19 cellular contexts compared by ENCODE assay signal in the genomic region with DNA sequence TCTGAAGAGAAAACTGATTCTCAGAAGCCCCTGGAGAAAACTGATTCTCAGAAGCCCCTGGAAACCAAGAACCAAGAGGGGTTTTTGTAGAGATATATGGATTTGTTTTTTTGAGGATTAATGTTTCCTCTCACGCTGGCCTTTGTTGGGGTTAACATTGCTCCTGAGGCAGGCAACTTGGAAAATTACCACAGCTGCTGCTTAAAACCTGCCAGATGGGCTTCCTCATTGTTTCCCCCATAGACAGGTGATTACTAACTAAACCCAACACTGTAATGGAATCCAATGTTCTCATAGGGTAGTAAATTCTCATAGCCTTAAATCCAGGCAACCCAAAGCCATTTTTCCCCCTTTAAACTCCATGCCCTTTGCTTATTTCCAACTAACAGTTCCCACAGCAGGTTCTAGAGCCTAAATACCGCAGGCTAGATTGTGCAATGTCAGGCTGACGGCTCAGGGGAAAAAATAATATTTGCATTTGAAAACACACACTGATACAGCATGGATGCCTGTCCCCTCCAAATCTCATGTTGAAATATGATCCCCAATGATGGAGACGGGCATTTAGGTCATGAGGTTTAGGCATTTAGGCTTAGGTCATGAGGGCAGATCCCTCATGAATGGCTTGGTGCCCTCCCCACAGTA.
"Had no signal": no experiment of that assay in that cellular context is flagged by ENCODE, and none has a peak within 500 bp of the region (broad histone marks: within the 10 kb centered on the region; RNA-seq: fewer than 3 reads in every experiment).

No MANE protein-coding gene starts in this region.

- H3K4me3 ChIP-seq: body of pancreas, cardiac muscle cell, thoracic aorta, vagina had no signal

- DNase-seq: activated B cell treated with CpG ODN at 0.5 μM for 24 hours; activated CD4-positive, alpha-beta memory T cell treated with anti-CD3 and anti-CD28 coated beads for 36 hours; activated CD4-positive, alpha-beta T cell treated with anti-CD3 and anti-CD28 coated beads for 4 hours; activated effector memory CD4-positive, alpha-beta T cell treated with Interleukin-2 at 50 U/mL for 16 hours; activated T-cell treated with anti-CD3 and anti-CD28 coated beads, Interleukin-2, amount 50 U/mL, for 72 hours; anterior cingulate cortex; body of pancreas; dermis blood vessel endothelial cell; effector memory CD4-positive, alpha-beta T cell; foreskin melanocyte; hippocampal formation; naive thymus-derived CD4-positive, alpha-beta T cell; retina; stimulated activated CD4-positive, alpha-beta T cell treated with anti-CD3 and anti-CD28 coated beads, Interleukin-4, amount 100 ng/mL, for 24 hours; stimulated activated naive CD4-positive, alpha-beta T cell treated with Interleukin-2 at 50 U/mL for 16 hours; T-helper 1 cell had no signal

- ATAC-seq: activated T-cell treated with anti-CD3 and anti-CD28 coated beads, Interleukin-2, amount 50 U/mL, for 72 hours; body of pancreas; naive thymus-derived CD4-positive, alpha-beta T cell had no signal
